2 cellular contexts compared by ENCODE assay signal in the genomic region with DNA sequence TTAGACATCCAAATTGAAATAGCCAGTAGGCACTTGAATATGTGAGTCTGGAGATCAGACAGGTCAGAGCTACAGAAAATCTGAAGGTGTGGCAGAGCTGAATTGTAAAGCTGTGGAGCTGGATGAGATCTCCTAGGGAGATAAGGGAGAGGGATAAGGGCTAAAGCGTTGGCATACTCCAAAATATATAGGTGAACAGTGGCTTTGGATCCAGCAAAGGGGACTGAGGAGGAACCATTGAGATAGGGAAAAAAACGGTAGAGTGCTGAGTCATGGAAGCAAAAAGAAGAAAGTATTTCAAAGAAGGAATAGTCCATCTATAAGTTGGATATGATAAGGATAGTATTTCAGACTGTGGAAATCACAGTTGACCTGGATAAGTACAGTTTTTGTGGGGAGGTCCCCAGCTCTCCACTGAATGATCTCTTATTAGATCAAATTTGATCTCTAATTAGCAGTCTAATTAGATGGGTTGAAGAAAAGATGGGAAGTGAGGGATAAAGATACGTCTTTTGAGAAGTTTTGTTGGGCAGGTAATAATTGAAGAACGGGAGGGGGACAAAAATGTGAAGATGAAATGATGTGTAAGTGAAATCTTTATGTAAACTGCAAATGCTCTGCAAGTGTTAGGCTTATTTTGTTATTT.
TF ChIP-seq lines count a peak whose summit lies in the region.

No MANE protein-coding gene starts in this region.

TF ChIP-seq in H1, 55 proteins besides CTCF, POLR2A, EP300 and RAD21:
- TF ChIP-seq, protein P1, sequence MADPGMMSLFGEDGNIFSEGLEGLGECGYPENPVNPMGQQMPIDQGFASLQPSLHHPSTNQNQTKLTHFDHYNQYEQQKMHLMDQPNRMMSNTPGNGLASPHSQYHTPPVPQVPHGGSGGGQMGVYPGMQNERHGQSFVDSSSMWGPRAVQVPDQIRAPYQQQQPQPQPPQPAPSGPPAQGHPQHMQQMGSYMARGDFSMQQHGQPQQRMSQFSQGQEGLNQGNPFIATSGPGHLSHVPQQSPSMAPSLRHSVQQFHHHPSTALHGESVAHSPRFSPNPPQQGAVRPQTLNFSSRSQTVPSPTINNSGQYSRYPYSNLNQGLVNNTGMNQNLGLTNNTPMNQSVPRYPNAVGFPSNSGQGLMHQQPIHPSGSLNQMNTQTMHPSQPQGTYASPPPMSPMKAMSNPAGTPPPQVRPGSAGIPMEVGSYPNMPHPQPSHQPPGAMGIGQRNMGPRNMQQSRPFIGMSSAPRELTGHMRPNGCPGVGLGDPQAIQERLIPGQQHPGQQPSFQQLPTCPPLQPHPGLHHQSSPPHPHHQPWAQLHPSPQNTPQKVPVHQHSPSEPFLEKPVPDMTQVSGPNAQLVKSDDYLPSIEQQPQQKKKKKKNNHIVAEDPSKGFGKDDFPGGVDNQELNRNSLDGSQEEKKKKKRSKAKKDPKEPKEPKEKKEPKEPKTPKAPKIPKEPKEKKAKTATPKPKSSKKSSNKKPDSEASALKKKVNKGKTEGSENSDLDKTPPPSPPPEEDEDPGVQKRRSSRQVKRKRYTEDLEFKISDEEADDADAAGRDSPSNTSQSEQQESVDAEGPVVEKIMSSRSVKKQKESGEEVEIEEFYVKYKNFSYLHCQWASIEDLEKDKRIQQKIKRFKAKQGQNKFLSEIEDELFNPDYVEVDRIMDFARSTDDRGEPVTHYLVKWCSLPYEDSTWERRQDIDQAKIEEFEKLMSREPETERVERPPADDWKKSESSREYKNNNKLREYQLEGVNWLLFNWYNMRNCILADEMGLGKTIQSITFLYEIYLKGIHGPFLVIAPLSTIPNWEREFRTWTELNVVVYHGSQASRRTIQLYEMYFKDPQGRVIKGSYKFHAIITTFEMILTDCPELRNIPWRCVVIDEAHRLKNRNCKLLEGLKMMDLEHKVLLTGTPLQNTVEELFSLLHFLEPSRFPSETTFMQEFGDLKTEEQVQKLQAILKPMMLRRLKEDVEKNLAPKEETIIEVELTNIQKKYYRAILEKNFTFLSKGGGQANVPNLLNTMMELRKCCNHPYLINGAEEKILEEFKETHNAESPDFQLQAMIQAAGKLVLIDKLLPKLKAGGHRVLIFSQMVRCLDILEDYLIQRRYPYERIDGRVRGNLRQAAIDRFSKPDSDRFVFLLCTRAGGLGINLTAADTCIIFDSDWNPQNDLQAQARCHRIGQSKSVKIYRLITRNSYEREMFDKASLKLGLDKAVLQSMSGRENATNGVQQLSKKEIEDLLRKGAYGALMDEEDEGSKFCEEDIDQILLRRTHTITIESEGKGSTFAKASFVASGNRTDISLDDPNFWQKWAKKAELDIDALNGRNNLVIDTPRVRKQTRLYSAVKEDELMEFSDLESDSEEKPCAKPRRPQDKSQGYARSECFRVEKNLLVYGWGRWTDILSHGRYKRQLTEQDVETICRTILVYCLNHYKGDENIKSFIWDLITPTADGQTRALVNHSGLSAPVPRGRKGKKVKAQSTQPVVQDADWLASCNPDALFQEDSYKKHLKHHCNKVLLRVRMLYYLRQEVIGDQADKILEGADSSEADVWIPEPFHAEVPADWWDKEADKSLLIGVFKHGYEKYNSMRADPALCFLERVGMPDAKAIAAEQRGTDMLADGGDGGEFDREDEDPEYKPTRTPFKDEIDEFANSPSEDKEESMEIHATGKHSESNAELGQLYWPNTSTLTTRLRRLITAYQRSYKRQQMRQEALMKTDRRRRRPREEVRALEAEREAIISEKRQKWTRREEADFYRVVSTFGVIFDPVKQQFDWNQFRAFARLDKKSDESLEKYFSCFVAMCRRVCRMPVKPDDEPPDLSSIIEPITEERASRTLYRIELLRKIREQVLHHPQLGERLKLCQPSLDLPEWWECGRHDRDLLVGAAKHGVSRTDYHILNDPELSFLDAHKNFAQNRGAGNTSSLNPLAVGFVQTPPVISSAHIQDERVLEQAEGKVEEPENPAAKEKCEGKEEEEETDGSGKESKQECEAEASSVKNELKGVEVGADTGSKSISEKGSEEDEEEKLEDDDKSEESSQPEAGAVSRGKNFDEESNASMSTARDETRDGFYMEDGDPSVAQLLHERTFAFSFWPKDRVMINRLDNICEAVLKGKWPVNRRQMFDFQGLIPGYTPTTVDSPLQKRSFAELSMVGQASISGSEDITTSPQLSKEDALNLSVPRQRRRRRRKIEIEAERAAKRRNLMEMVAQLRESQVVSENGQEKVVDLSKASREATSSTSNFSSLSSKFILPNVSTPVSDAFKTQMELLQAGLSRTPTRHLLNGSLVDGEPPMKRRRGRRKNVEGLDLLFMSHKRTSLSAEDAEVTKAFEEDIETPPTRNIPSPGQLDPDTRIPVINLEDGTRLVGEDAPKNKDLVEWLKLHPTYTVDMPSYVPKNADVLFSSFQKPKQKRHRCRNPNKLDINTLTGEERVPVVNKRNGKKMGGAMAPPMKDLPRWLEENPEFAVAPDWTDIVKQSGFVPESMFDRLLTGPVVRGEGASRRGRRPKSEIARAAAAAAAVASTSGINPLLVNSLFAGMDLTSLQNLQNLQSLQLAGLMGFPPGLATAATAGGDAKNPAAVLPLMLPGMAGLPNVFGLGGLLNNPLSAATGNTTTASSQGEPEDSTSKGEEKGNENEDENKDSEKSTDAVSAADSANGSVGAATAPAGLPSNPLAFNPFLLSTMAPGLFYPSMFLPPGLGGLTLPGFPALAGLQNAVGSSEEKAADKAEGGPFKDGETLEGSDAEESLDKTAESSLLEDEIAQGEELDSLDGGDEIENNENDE (IDR thresholded peaks at IDR 0.05; ENCODE audit: insufficient replicate concordance, low read length), result no peak
- 0 out of 2 replicates have a peak, but pooled peaks have one; percentile 11 for TF ChIP-seq MAFK (IDR thresholded peaks at IDR 0.05; ENCODE audit: low read depth, low read length)
TF ChIP-seq in H1: peak in this region for 1.

TF ChIP-seq in neural cell, 6 proteins besides CTCF, POLR2A, EP300 and RAD21:
- no peak for TF ChIP-seq MXI1 (conservative IDR thresholded peaks at IDR 0.05; ENCODE audit: poor library complexity, severe bottlenecking)
- TF ChIP-seq EZH2 (IDR thresholded peaks at IDR 0.05; ENCODE audit: borderline replicate concordance, insufficient read depth, low read length, poor library complexity, severe bottlenecking), result no peak
- TF ChIP-seq TAF1 (IDR thresholded peaks at IDR 0.05; ENCODE audit: low read depth), result no peak
- TF ChIP-seq REST (IDR thresholded peaks at IDR 0.05; ENCODE audit: borderline replicate concordance), result no peak
- TF ChIP-seq POLR2AphosphoS5 (IDR thresholded peaks at IDR 0.05), result no peak
- TF ChIP-seq SMC3 (conservative IDR thresholded peaks at IDR 0.05; ENCODE audit: poor library complexity), result no peak
